ENCODE assay signal across 8 cellular contexts in genomic region chr11:123659956-123660355, GRCh38. TPM values are rescaled to one million over a fixed set of nuclear protein-coding genes. Genes with fewer than 3 reads are reported as not detected.
DNase-seq lines count a peak whose midpoint lies in the region; ATAC-seq and TF ChIP-seq lines count a peak whose summit lies in the region.
"Not testable (repeated sequence)": the region's sequence is repeated elsewhere in the genome, so short reads cannot be mapped to it uniquely, and the experiment has no call there.

No MANE protein-coding gene starts in this region.

- H3K9me3 Mint-ChIP-seq in IgD-negative memory B cell, result peaks cover 10 to 27% (median 12%) of the 10 kb centered on the region in 3 donors
- H3K9me3 Mint-ChIP-seq in activated T-helper 2 cell treated with anti-CD3 and anti-CD28 coated beads, Interferon-gamma antibody, Interleukin-2, Interleukin-4, amounts not matched to agents 10 μg/mL and 5 μg/mL and 100 μg/mL, durations not matched to agents 14 hours and 24 hours and 36 hours, result peaks cover 22% of the 10 kb centered on the region

- peak overlapping the region; percentile 33 to 72 (median 47) for H3K27ac Mint-ChIP-seq in IgD-negative memory B cell
- H3K27ac Mint-ChIP-seq in T-helper 17 cell; activated T-helper 2 cell treated with anti-CD3 and anti-CD28 coated beads, Interferon-gamma antibody, Interleukin-2, Interleukin-4, amounts not matched to agents 10 μg/mL and 5 μg/mL and 100 μg/mL, durations not matched to agents 14 hours and 24 hours and 36 hours: not testable (repeated sequence)

- not testable (repeated sequence) for TF ChIP-seq CTCF in GM12865 (IDR thresholded peaks at IDR 0.05; ENCODE audit: insufficient read depth, low read depth, low read length, missing control alignments)

- peak overlapping the region in 2 of 4 donors; percentile 64 to 65 for H3K4me3 Mint-ChIP-seq in IgD-negative memory B cell
- not testable (repeated sequence) for H3K4me3 Mint-ChIP-seq in T-helper 17 cell; activated T-helper 2 cell treated with anti-CD3 and anti-CD28 coated beads, Interferon-gamma antibody, Interleukin-2, Interleukin-4, amounts not matched to agents 10 μg/mL and 5 μg/mL and 100 μg/mL, durations not matched to agents 14 hours and 24 hours and 36 hours (ENCODE audit: low read depth)

- not testable (repeated sequence) for H3K4me3 ChIP-seq in GM12865 (ENCODE audit: low read depth, low read length)

- intact Hi-C loops in activated T-helper 2 cell treated with anti-CD3 and anti-CD28 coated beads, Interferon-gamma antibody, Interleukin-2, Interleukin-4, amounts not matched to agents 10 μg/mL and 5 μg/mL and 100 μg/mL, durations not matched to agents 14 hours and 24 hours and 36 hours (cut with micrococcal nuclease), result not testable (repeated sequence)

- DNase-seq in GM12865 (ENCODE audit: low read depth), result peak; percentile 60
- not testable (repeated sequence) for DNase-seq in T-helper 17 cell
- peak; percentile 30 for DNase-seq in activated T-helper 2 cell treated with anti-CD3 and anti-CD28 coated beads, Interferon-gamma antibody, Interleukin-2, Interleukin-4, amounts not matched to agents 10 μg/mL and 5 μg/mL and 100 μg/mL, durations not matched to agents 14 hours and 24 hours and 36 hours (ENCODE audit: low spot score)
- DNase-seq in stimulated activated CD4-positive, alpha-beta T cell treated with anti-CD3 and anti-CD28 coated beads, Interleukin-1b, Interleukin-23, amount 100 ng/mL, for 48 hours, result peak; percentile 5

- not testable (repeated sequence) for H3K36me3 Mint-ChIP-seq in IgD-negative memory B cell; T-helper 17 cell (ENCODE audit: low read depth); activated T-helper 2 cell treated with anti-CD3 and anti-CD28 coated beads, Interferon-gamma antibody, Interleukin-2, Interleukin-4, amounts not matched to agents 10 μg/mL and 5 μg/mL and 100 μg/mL, durations not matched to agents 14 hours and 24 hours and 36 hours (ENCODE audit: low read depth)

- ATAC-seq in GM19043 (IDR thresholded peaks at IDR 0.05; ENCODE audit: low read depth, unreplicated experiment), result peak; percentile 88
- ATAC-seq in GM21737 (IDR thresholded peaks at IDR 0.05; ENCODE audit: unreplicated experiment), result peak; percentile 95
- peak; percentile 93 for ATAC-seq in HG03103 (IDR thresholded peaks at IDR 0.05; ENCODE audit: low read depth, unreplicated experiment)
- ATAC-seq in T-helper 17 cell, result peak; percentile 77

- not testable (repeated sequence) for H3K9me3 ChIP-seq in T-helper 17 cell (ENCODE audit: control insufficient read depth, low read length, poor library complexity, severe bottlenecking)

- H3K27me3 Mint-ChIP-seq in IgD-negative memory B cell, result peaks cover 11% of the 10 kb centered on the region
- not testable (repeated sequence) for H3K27me3 Mint-ChIP-seq in T-helper 17 cell
- peaks cover 19% of the 10 kb centered on the region for H3K27me3 Mint-ChIP-seq in activated T-helper 2 cell treated with anti-CD3 and anti-CD28 coated beads, Interferon-gamma antibody, Interleukin-2, Interleukin-4, amounts not matched to agents 10 μg/mL and 5 μg/mL and 100 μg/mL, durations not matched to agents 14 hours and 24 hours and 36 hours (ENCODE audit: low read depth)

- H3K4me1 Mint-ChIP-seq in IgD-negative memory B cell, result peaks cover 13 to 19% (median 16%) of the 10 kb centered on the region in 3 donors
- H3K4me1 Mint-ChIP-seq in T-helper 17 cell, result not testable (repeated sequence)
- peaks cover 13% of the 10 kb centered on the region for H3K4me1 Mint-ChIP-seq in activated T-helper 2 cell treated with anti-CD3 and anti-CD28 coated beads, Interferon-gamma antibody, Interleukin-2, Interleukin-4, amounts not matched to agents 10 μg/mL and 5 μg/mL and 100 μg/mL, durations not matched to agents 14 hours and 24 hours and 36 hours (ENCODE audit: low read depth)

RNA-seq across cellular contexts. Expression of gene SCN3B, which starts 5.5 kb away (rescaled TPM):
- polyA plus RNA-seq in IgD-negative memory B cell, result not detected
- total RNA-seq in T-helper 17 cell, result not detected
- not detected in 2 replicates for total RNA-seq in activated T-helper 2 cell treated with anti-CD3 and anti-CD28 coated beads, Interferon-gamma antibody, Interleukin-2, Interleukin-4, amounts not matched to agents 10 μg/mL and 5 μg/mL and 100 μg/mL, durations not matched to agents 14 hours and 24 hours and 36 hours
